8 cellular contexts compared by ENCODE assay signal in the genomic region with DNA sequence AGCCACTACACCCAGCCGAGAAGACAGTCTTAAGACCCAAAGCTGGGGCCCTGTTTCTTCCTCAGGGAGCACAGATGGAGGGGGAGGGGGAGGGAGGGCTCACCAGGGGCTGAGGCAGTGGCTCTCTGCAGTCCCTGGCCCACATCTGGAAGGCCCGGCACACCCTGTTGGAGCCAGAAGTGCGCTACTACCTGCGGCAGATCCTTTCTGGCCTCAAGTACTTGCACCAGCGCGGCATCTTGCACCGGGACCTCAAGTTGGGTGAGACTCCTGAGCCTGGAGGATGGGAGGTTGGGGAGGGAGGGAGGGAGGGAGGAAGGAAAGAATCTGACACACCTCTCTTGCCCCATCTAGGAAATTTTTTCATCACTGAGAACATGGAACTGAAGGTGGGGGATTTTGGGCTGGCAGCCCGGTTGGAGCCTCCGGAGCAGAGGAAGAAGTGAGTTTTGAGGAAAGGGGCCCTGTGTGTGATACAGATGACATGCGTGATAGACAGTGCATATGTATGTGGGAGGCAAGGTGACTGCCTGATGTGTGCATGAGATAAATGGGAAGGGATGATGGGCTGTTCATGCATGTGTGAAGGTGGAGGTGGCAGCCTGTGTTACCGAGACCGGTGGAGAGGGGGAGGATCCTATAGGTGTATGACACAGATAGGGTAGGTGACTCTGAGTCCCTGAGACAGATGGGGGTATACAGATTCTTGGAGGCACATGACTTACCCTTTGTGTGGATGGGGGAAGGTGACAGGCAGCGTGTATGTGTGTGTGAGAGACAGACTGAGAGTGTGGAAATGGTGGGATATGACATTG. TPM values are rescaled to one million over a fixed set of nuclear protein-coding genes. Genes with fewer than 3 reads are reported as not detected.
DNase-seq lines count a peak whose midpoint lies in the region; ATAC-seq and TF ChIP-seq lines count a peak whose summit lies in the region.

No MANE protein-coding gene starts in this region.

- WGBS in tibial nerve, 2 donors = 48 to 58% methylated on average over 13 of the region's 13 CpGs

- TF ChIP-seq EP300 in tibial nerve (IDR thresholded peaks at IDR 0.05) = no peak

- H3K27me3 ChIP-seq in brain microvascular endothelial cell (replicated peaks) = no peaks in the 10 kb centered on the region
- no peaks in the 10 kb centered on the region for H3K27me3 ChIP-seq in tibial nerve

- H3K9me3 ChIP-seq in tibial nerve = no peaks in the 10 kb centered on the region

- peak overlapping the region; percentile 76 for H3K4me3 Mint-ChIP-seq in mesothelial cell of epicardium

- H3K27me3 Mint-ChIP-seq in mesothelial cell of epicardium (ENCODE audit: low read depth) = peaks cover 3% of the 10 kb centered on the region

- peaks cover 0 to 64% (median 35%) of the 10 kb centered on the region in 4 donors for H3K4me1 ChIP-seq in tibial nerve

- ATAC-seq in GM21825 (IDR thresholded peaks at IDR 0.05; ENCODE audit: unreplicated experiment) = no peak

- H3K36me3 Mint-ChIP-seq in mesothelial cell of epicardium = peaks cover 11% of the 10 kb centered on the region

- H3K27ac ChIP-seq in brain microvascular endothelial cell (no peak overlapping the region), tibial nerve (peak overlapping the region; percentile 19 to 100 (median 98))

- TF ChIP-seq CTCF in brain microvascular endothelial cell (IDR thresholded peaks at IDR 0.05; ENCODE audit: low read depth, low read length, missing control alignments) (no peak), mesothelial cell of epicardium (IDR thresholded peaks at IDR 0.05; ENCODE audit: unreplicated experiment) (no peak), tibial nerve (IDR thresholded peaks at IDR 0.05) (no peak)

- peak overlapping the region; percentile 11 for H3K27ac Mint-ChIP-seq in mesothelial cell of epicardium

- peak; percentile 81 for DNase-seq in activated effector memory CD4-positive, alpha-beta T cell treated with anti-CD3 and anti-CD28 coated beads, Interleukin-2, amount 50 U/mL, for 16 hours
- no peak for DNase-seq in activated effector memory CD4-positive, alpha-beta T cell treated with Interleukin-2 at 50 U/mL for 16 hours
- DNase-seq in brain microvascular endothelial cell (no peak), mesothelial cell of epicardium (ENCODE audit: low spot score in 2 of 2, unreplicated experiment in 2 of 2) (no peak), tibial nerve (ENCODE audit: low spot score in 2 of 2) (no peak), HCEC 1CT (no peak), HuH-7 (ENCODE audit: low spot score) (no peak)

- H3K4me3 ChIP-seq in brain microvascular endothelial cell (ENCODE audit: low read depth, low read length) (peak overlapping the region; percentile 88), tibial nerve (peak overlapping the region in 3 of 4 donors; percentile 68 to 97 (median 88))

- in situ Hi-C loops in brain microvascular endothelial cell (cut with HindIII; ENCODE audit: low pct_ligation_motif_present, low sequenced_read_pairs) = no loop called here

- peaks cover 51% of the 10 kb centered on the region for H3K36me3 ChIP-seq in brain microvascular endothelial cell (replicated peaks)
- H3K36me3 ChIP-seq in tibial nerve = peaks cover 0 to 45% (median 6%) of the 10 kb centered on the region in 3 donors

- no peak for TF ChIP-seq POLR2A in tibial nerve (IDR thresholded peaks at IDR 0.05)

- H3K4me1 Mint-ChIP-seq in mesothelial cell of epicardium = peaks cover 17% of the 10 kb centered on the region

- no peaks in the 10 kb centered on the region for H3K9me3 Mint-ChIP-seq in mesothelial cell of epicardium

RNA-seq across cellular contexts. Expression of a gene that starts 1.5 kb away (rescaled TPM):
- total RNA-seq in mesothelial cell of epicardium = 24.7 to 27.5 TPM (median 27.4 TPM) in 3 replicates
- 10 to 100 TPM; 10.6 to 29.3 (median 26.3) TPM for total RNA-seq in tibial nerve

RNA-seq across cellular contexts. Expression of a gene that starts 5.5 kb away (rescaled TPM):
- total RNA-seq in mesothelial cell of epicardium (0.31 to 0.72 TPM (median 0.47 TPM) in 3 replicates), tibial nerve (1 to 10 TPM in 2 of 4 donors, not detected in 2; 2.5 to 3.3 TPM)

RNA-seq across cellular contexts. Expression of a gene that starts 6.6 kb away (rescaled TPM):
- total RNA-seq in mesothelial cell of epicardium (33.6 to 43.7 TPM (median 38.3 TPM) in 3 replicates), tibial nerve (10 to 100 TPM; 14.9 to 50.0 (median 25.5) TPM)

RNA-seq across cellular contexts. Expression of a gene that starts 13.7 kb away (rescaled TPM):
- total RNA-seq in mesothelial cell of epicardium = 1.4 to 1.7 TPM (median 1.4 TPM) in 3 replicates
- total RNA-seq in tibial nerve = under 1 TPM in 2 of 4 donors, not detected in 2; 0.21 to 0.98 TPM

RNA-seq across cellular contexts. Expression of a gene that starts 26.4 kb away (rescaled TPM):
- total RNA-seq in mesothelial cell of epicardium = 2,191 to 2,296 TPM (median 2,278 TPM) in 3 replicates
- 1,000 to 10,000 TPM; 2,048 to 2,345 (median 2,235) TPM for total RNA-seq in tibial nerve
